ENCODE assay signal across 13 cellular contexts in the genomic region with DNA sequence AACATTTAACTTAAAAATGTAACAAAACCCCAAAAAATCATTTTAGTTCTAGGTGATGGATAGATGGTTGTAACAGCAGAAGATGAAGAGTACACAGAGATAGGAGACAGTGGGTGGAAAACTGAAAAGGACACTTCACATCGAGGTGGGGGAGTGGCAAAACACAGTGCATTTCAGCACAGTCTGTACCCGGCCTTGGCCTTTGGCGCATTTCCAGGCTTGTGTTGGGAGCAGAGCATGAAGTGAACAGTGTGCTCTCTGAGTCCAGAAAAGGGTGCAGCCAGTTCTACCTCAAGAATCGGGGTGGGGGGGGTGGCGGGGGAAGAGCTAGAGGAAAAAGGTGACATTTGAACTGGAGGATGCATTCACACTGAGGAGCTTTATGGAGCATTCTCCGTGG. TPM values are rescaled to one million over a fixed set of nuclear protein-coding genes. Genes with fewer than 3 reads are reported as not detected.
A peak's percentile ranks its signal among the peaks of the same experiment; 100 is the strongest.
DNase-seq lines count a peak whose midpoint lies in the region; ATAC-seq, FAIRE-seq and TF ChIP-seq lines count a peak whose summit lies in the region.
"Had no signal": no experiment of that assay in that cellular context is flagged by ENCODE, and none has a peak within 500 bp of the region (broad histone marks: within the 10 kb centered on the region; RNA-seq: fewer than 3 reads in every experiment).

No MANE protein-coding gene starts in this region.

- no peak overlapping the region for H3K4me3 Mint-ChIP-seq in activated CD8-positive, alpha-beta T cell treated with anti-CD3 and anti-CD28 coated beads for 36 hours
- no peak overlapping the region for H3K4me3 Mint-ChIP-seq in activated CD8-positive, alpha-beta T cell treated with anti-CD3 and anti-CD28 coated beads, Interleukin-2, amount 10 ng/mL, durations not matched to agents 7 days and 5 days
- no peak overlapping the region for H3K4me3 Mint-ChIP-seq in astrocyte (ENCODE audit: unreplicated experiment)

- no peak overlapping the region for H2AFZ ChIP-seq in astrocyte (ENCODE audit: low read depth, low read length)

- H3K4me1 ChIP-seq in astrocyte (ENCODE audit: insufficient read depth, low read length) (peaks cover 21% of the 10 kb centered on the region), mucosa of descending colon (ENCODE audit: low read depth) (no peaks in the 10 kb centered on the region)

- POLR2A ChIA-PET in activated CD8-positive, alpha-beta T cell treated with anti-CD3 and anti-CD28 coated beads for 36 hours (lab: Charles Lee) = interaction anchor here (1.2 kb wide), 1 partner anchor 15 kb away, joined by 3 read pairs; no protein-coding TSS in a partner anchor
- POLR2A ChIA-PET in activated CD8-positive, alpha-beta T cell treated with anti-CD3 and anti-CD28 coated beads, Interleukin-2, amount 10 ng/mL, durations not matched to agents 7 days and 5 days (lab: Charles Lee) = no interaction called here

- H3K4me3 ChIP-seq in astrocyte (ENCODE audit: insufficient read depth, low read depth, low read length) (no peak overlapping the region), mucosa of descending colon (no peak overlapping the region)
- H3K4me3 ChIP-seq: thoracic aorta had no signal

- no peaks in the 10 kb centered on the region for H3K27me3 ChIP-seq in astrocyte (ENCODE audit: insufficient read depth, low read length)

- no peaks in the 10 kb centered on the region for H3K9me3 Mint-ChIP-seq in activated CD8-positive, alpha-beta T cell treated with anti-CD3 and anti-CD28 coated beads for 36 hours
- H3K9me3 Mint-ChIP-seq in activated CD8-positive, alpha-beta T cell treated with anti-CD3 and anti-CD28 coated beads, Interleukin-2, amount 10 ng/mL, durations not matched to agents 7 days and 5 days (ENCODE audit: insufficient read depth) = no peaks in the 10 kb centered on the region
- H3K9me3 Mint-ChIP-seq in astrocyte (ENCODE audit: unreplicated experiment) = no peaks in the 10 kb centered on the region

- H3K4me1 Mint-ChIP-seq in activated CD8-positive, alpha-beta T cell treated with anti-CD3 and anti-CD28 coated beads for 36 hours (ENCODE audit: low read depth) = peaks cover 53% of the 10 kb centered on the region
- peaks cover 45% of the 10 kb centered on the region for H3K4me1 Mint-ChIP-seq in activated CD8-positive, alpha-beta T cell treated with anti-CD3 and anti-CD28 coated beads, Interleukin-2, amount 10 ng/mL, durations not matched to agents 7 days and 5 days (ENCODE audit: low read depth)
- H3K4me1 Mint-ChIP-seq in astrocyte (ENCODE audit: low read depth, unreplicated experiment) = peaks cover 19% of the 10 kb centered on the region

- H3K9me3 ChIP-seq in astrocyte (ENCODE audit: insufficient read depth, low read depth, low read length) = no peaks in the 10 kb centered on the region
- H3K9me3 ChIP-seq in mucosa of descending colon = no peaks in the 10 kb centered on the region
- H3K9me3 ChIP-seq: thoracic aorta had no signal

- peak overlapping the region; percentile 56 for H3K27ac Mint-ChIP-seq in activated CD8-positive, alpha-beta T cell treated with anti-CD3 and anti-CD28 coated beads for 36 hours
- H3K27ac Mint-ChIP-seq in activated CD8-positive, alpha-beta T cell treated with anti-CD3 and anti-CD28 coated beads, Interleukin-2, amount 10 ng/mL, durations not matched to agents 7 days and 5 days = no peak overlapping the region
- peak overlapping the region; percentile 53 for H3K27ac Mint-ChIP-seq in astrocyte (ENCODE audit: unreplicated experiment)

- intact Hi-C loops in activated CD8-positive, alpha-beta T cell treated with anti-CD3 and anti-CD28 coated beads for 36 hours (cut with micrococcal nuclease) = no loop called here
- intact Hi-C loops in mucosa of descending colon (cut with DNase I, micrococcal nuclease) = no loop called here

- H3K4me2 ChIP-seq in astrocyte (ENCODE audit: low read length) = peak overlapping the region; percentile 36

- CTCF ChIA-PET in activated CD8-positive, alpha-beta T cell treated with anti-CD3 and anti-CD28 coated beads for 36 hours (lab: Charles Lee) = no interaction called here
- CTCF ChIA-PET in activated CD8-positive, alpha-beta T cell treated with anti-CD3 and anti-CD28 coated beads, Interleukin-2, amount 10 ng/mL, durations not matched to agents 7 days and 5 days (lab: Charles Lee) = interaction anchor here (1.4 kb wide), 1 partner anchor 15 kb away, joined by 3 read pairs; no protein-coding TSS in a partner anchor

- peaks cover 38% of the 10 kb centered on the region for H3K79me2 ChIP-seq in astrocyte (ENCODE audit: insufficient read depth, low read length)

- peaks cover 10% of the 10 kb centered on the region for H3K36me3 ChIP-seq in astrocyte (ENCODE audit: insufficient read depth, low read length)
- no peaks in the 10 kb centered on the region for H3K36me3 ChIP-seq in mucosa of descending colon (ENCODE audit: low read depth)

- no peak overlapping the region for H3K9ac ChIP-seq in astrocyte (ENCODE audit: low read length)

- TF ChIP-seq CTCF in activated CD8-positive, alpha-beta T cell treated with anti-CD3 and anti-CD28 coated beads for 36 hours (IDR thresholded peaks at IDR 0.05) = no peak
- TF ChIP-seq CTCF in astrocyte (IDR thresholded peaks at IDR 0.05; ENCODE audit: insufficient read depth, low read depth, low read length) = no peak
- TF ChIP-seq CTCF in mucosa of descending colon (IDR thresholded peaks at IDR 0.05) = no peak

- DNase-seq in activated CD8-positive, alpha-beta T cell treated with anti-CD3 and anti-CD28 coated beads for 36 hours = no peak
- no peak for DNase-seq in activated CD8-positive, alpha-beta T cell treated with anti-CD3 and anti-CD28 coated beads, Interleukin-2, amount 10 ng/mL, durations not matched to agents 7 days and 5 days
- no peak for DNase-seq in astrocyte (ENCODE audit: low read depth)
- DNase-seq in iris pigment epithelial cell (ENCODE audit: low read depth) = peak; percentile 29
- peak in 23 of 49 donors; percentile 2 to 52 (median 31) for DNase-seq in substantia nigra (lab: John Stamatoyannopoulos, UW)
- no peak for DNase-seq in mucosa of descending colon
- DNase-seq in NCI-H1105 treated with DMSO at 0.1 percent for 48 hours (lab: John Stamatoyannopoulos, UW) = no peak
- DNase-seq: central memory CD4-positive, alpha-beta T cell; kidney glomerular epithelial cell; NCI-H187 treated with DMSO at 0.1 percent for 48 hours; stimulated activated CD4-positive, alpha-beta T cell treated with anti-CD3 and anti-CD28 coated beads, Interleukin-4, amount 100 ng/mL, for 4 hours had no signal

- H3K27ac ChIP-seq in astrocyte (ENCODE audit: low read depth, low read length) = no peak overlapping the region
- peak overlapping the region; percentile 30 for H3K27ac ChIP-seq in substantia nigra (ENCODE audit: low read depth, low read length, poor library complexity, severe bottlenecking)

- peaks cover 51% of the 10 kb centered on the region for H3K36me3 Mint-ChIP-seq in activated CD8-positive, alpha-beta T cell treated with anti-CD3 and anti-CD28 coated beads for 36 hours (ENCODE audit: low read depth)
- peaks cover 32% of the 10 kb centered on the region for H3K36me3 Mint-ChIP-seq in activated CD8-positive, alpha-beta T cell treated with anti-CD3 and anti-CD28 coated beads, Interleukin-2, amount 10 ng/mL, durations not matched to agents 7 days and 5 days (ENCODE audit: low read depth)
- H3K36me3 Mint-ChIP-seq in astrocyte (ENCODE audit: low read depth, unreplicated experiment) = peaks cover 10% of the 10 kb centered on the region

- no peak for ATAC-seq in activated CD8-positive, alpha-beta T cell treated with anti-CD3 and anti-CD28 coated beads for 36 hours
- ATAC-seq in activated CD8-positive, alpha-beta T cell treated with anti-CD3 and anti-CD28 coated beads, Interleukin-2, amount 10 ng/mL, durations not matched to agents 7 days and 5 days = no peak
- ATAC-seq in mucosa of descending colon = no peak
- ATAC-seq in GM19395 (IDR thresholded peaks at IDR 0.05; ENCODE audit: unreplicated experiment) = no peak

- no peak for FAIRE-seq in astrocyte (lab: Jason Lieb, UNC)

- H3K27me3 Mint-ChIP-seq in activated CD8-positive, alpha-beta T cell treated with anti-CD3 and anti-CD28 coated beads for 36 hours = no peaks in the 10 kb centered on the region
- H3K27me3 Mint-ChIP-seq in activated CD8-positive, alpha-beta T cell treated with anti-CD3 and anti-CD28 coated beads, Interleukin-2, amount 10 ng/mL, durations not matched to agents 7 days and 5 days (ENCODE audit: low read depth) = no peaks in the 10 kb centered on the region
- H3K27me3 Mint-ChIP-seq in astrocyte (ENCODE audit: low read depth, unreplicated experiment) = no peaks in the 10 kb centered on the region

- peaks cover 54% of the 10 kb centered on the region for H4K20me1 ChIP-seq in astrocyte (ENCODE audit: insufficient read depth, low read length)

RNA-seq across cellular contexts. Expression of gene TSPYL2, which starts 4.3 kb away (rescaled TPM):
- 10 to 100 TPM; 56.8 to 61.0 TPM for total RNA-seq in activated CD8-positive, alpha-beta T cell treated with anti-CD3 and anti-CD28 coated beads for 36 hours
- total RNA-seq in activated CD8-positive, alpha-beta T cell treated with anti-CD3 and anti-CD28 coated beads, Interleukin-2, amount 10 ng/mL, durations not matched to agents 7 days and 5 days = 10 to 100 TPM; 18.1 to 20.0 TPM
- 30.7 and 31.5 TPM in 2 replicates for total RNA-seq in astrocyte
- 10 to 100 TPM in 2 of 3 donors, 1 to 10 TPM in 1; 6.7 to 78.7 (median 10.4) TPM for total RNA-seq in mucosa of descending colon

RNA-seq across cellular contexts. Expression of gene KANTR, which starts 7.5 kb away (rescaled TPM):
- total RNA-seq in activated CD8-positive, alpha-beta T cell treated with anti-CD3 and anti-CD28 coated beads for 36 hours = 10 to 100 TPM; 11.1 to 11.7 TPM
- total RNA-seq in activated CD8-positive, alpha-beta T cell treated with anti-CD3 and anti-CD28 coated beads, Interleukin-2, amount 10 ng/mL, durations not matched to agents 7 days and 5 days = 10 to 100 TPM; 11.5 to 11.6 TPM
- total RNA-seq in astrocyte (5.9 and 6.8 TPM in 2 replicates), mucosa of descending colon (10 to 100 TPM; 10.5 to 18.5 (median 15.7) TPM)

RNA-seq across cellular contexts. Expression of gene GPR173, which starts 37.9 kb away (rescaled TPM):
- under 1 TPM; 0.36 to 0.70 TPM for total RNA-seq in activated CD8-positive, alpha-beta T cell treated with anti-CD3 and anti-CD28 coated beads for 36 hours
- not detected for total RNA-seq in activated CD8-positive, alpha-beta T cell treated with anti-CD3 and anti-CD28 coated beads, Interleukin-2, amount 10 ng/mL, durations not matched to agents 7 days and 5 days
- 8.1 and 8.2 TPM in 2 replicates for total RNA-seq in astrocyte
- 1 to 10 TPM in 2 of 3 donors, under 1 TPM in 1; 0.38 to 2.2 (median 1.3) TPM for total RNA-seq in mucosa of descending colon
